8 cellular contexts compared by ENCODE assay signal in genomic region chr3:160400048-160400630, GRCh38. TPM values are rescaled to one million over a fixed set of nuclear protein-coding genes. Genes with fewer than 3 reads are reported as not detected.
DNase-seq lines count a peak whose midpoint lies in the region; ATAC-seq, FAIRE-seq and TF ChIP-seq lines count a peak whose summit lies in the region.

No MANE protein-coding gene starts in this region.

- no peak for FAIRE-seq in RCC 7860 (lab: Jason Lieb, UNC)

- DNase-seq in NK-92 treated with Interleukin-12 subunit alpha and Interleukin-12 subunit beta, amount 100 ng/mL, for 24 hours (lab: John Stamatoyannopoulos, UW) = peak; percentile 52
- DNase-seq in NK-92 (lab: John Stamatoyannopoulos, UW; ENCODE audit: unreplicated experiment) = no peak
- DNase-seq in RCC 7860 (ENCODE audit: low spot score) = peak; percentile 12
- DNase-seq in adrenal gland = peak; percentile 49 to 70 (median 57)
- peak; percentile 40 for DNase-seq in left ventricle myocardium inferior
- DNase-seq in psoas muscle = peak; percentile 39 to 65
- no peak for DNase-seq in DMS114 treated with DMSO at 0.1 percent for 48 hours (lab: John Stamatoyannopoulos, UW; ENCODE audit: unreplicated experiment)

- H3K4me1 ChIP-seq in adrenal gland (replicated peaks in 1 of 2) (peaks cover 0 to 9% of the 10 kb centered on the region in 2 donors), left ventricle myocardium inferior (peaks cover 63% of the 10 kb centered on the region), psoas muscle (peaks cover 17% of the 10 kb centered on the region)

- WGBS in adrenal gland, 4 donors = 0 to 2% (median 0%) methylated on average over 19 to 44 of the region's 44 CpGs
- WGBS in psoas muscle, 3 donors = 0% methylated on average over 43 to 44 of the region's 44 CpGs

- H3K36me3 ChIP-seq in adrenal gland (replicated peaks in 1 of 2) (no peaks in the 10 kb centered on the region), left ventricle myocardium inferior (no peaks in the 10 kb centered on the region), psoas muscle (ENCODE audit: insufficient read depth in 1 of 2, low read depth in 1 of 2) (peaks cover 0 to 8% of the 10 kb centered on the region in 2 donors)

- peak; percentile 12 for ATAC-seq in HG02973 (IDR thresholded peaks at IDR 0.05; ENCODE audit: unreplicated experiment)
- ATAC-seq in psoas muscle = peak; percentile 3 to 37 (median 26)

- H3K27me3 ChIP-seq in adrenal gland (no peaks in the 10 kb centered on the region), left ventricle myocardium inferior (ENCODE audit: low read depth) (no peaks in the 10 kb centered on the region), psoas muscle (ENCODE audit: insufficient read depth in 3 of 3, low read length in 2 of 3) (no peaks in the 10 kb centered on the region)

- peak overlapping the region; percentile 79 to 90 (median 83) for H3K27ac ChIP-seq in adrenal gland
- peak overlapping the region; percentile 88 for H3K27ac ChIP-seq in left ventricle myocardium inferior (replicated peaks)
- H3K27ac ChIP-seq in psoas muscle = peak overlapping the region; percentile 83

- intact Hi-C loops in adrenal gland (cut with DNase I) = no loop called here
- intact Hi-C loops in left ventricle myocardium inferior (cut with micrococcal nuclease) = no loop called here
- intact Hi-C loops in psoas muscle (cut with DNase I) = loop anchor here in 1 of 2 donors (10.0 kb wide), 1 partner anchor 575 kb away; no protein-coding TSS in a partner anchor

- H3K9me3 ChIP-seq in adrenal gland (replicated peaks in 1 of 3) (no peaks in the 10 kb centered on the region), left ventricle myocardium inferior (replicated peaks) (no peaks in the 10 kb centered on the region), psoas muscle (no peaks in the 10 kb centered on the region)

- TF ChIP-seq CTCF in adrenal gland (IDR thresholded peaks at IDR 0.05) (no peak), left ventricle myocardium inferior (IDR thresholded peaks at IDR 0.05; ENCODE audit: borderline replicate concordance) (no peak), psoas muscle (IDR thresholded peaks at IDR 0.05) (no peak)

- H3K4me3 ChIP-seq in adrenal gland (peak overlapping the region; percentile 39 to 73 (median 68)), left ventricle myocardium inferior (peak overlapping the region; percentile 81), psoas muscle (peak overlapping the region; percentile 76)

- no peak for TF ChIP-seq POLR2A in adrenal gland (IDR thresholded peaks at IDR 0.05)

RNA-seq across cellular contexts. Expression of gene SMC4, which starts 0.7 kb away (rescaled TPM):
- total RNA-seq in adrenal gland (10 to 100 TPM; 10.5 to 32.8 (median 19.7) TPM), left ventricle myocardium inferior (18.4 TPM), psoas muscle (10 to 100 TPM in 1 of 4 donors, 1 to 10 TPM in 3; 6.9 to 17.3 (median 9.0) TPM)
- polyA plus RNA-seq in adrenal gland (10 to 100 TPM; 29.0 to 48.5 (median 44.5) TPM), psoas muscle (1 to 10 TPM; 6.9 to 8.6 (median 8.6) TPM)

RNA-seq across cellular contexts. Expression of gene IFT80, which starts 1.1 kb away (rescaled TPM):
- total RNA-seq in adrenal gland (10 to 100 TPM; 11.0 to 28.9 (median 17.7) TPM), left ventricle myocardium inferior (10.9 TPM), psoas muscle (1 to 10 TPM; 3.9 to 8.2 (median 5.3) TPM)
- polyA plus RNA-seq in adrenal gland (10 to 100 TPM; 16.7 to 37.3 (median 27.4) TPM), psoas muscle (1 to 10 TPM; 2.1 to 3.7 (median 2.5) TPM)

RNA-seq across cellular contexts. Expression of gene TRIM59, which starts 49.4 kb away (rescaled TPM):
- total RNA-seq in adrenal gland = 1 to 10 TPM in 5 of 8 donors, under 1 TPM in 3; 0.35 to 2.7 (median 1.2) TPM
- polyA plus RNA-seq in adrenal gland = under 1 TPM; 0.32 to 0.93 (median 0.61) TPM
- total RNA-seq in left ventricle myocardium inferior = 0.77 TPM
- under 1 TPM; 0.20 to 0.81 (median 0.31) TPM for total RNA-seq in psoas muscle
- under 1 TPM; 0.05 to 0.21 (median 0.07) TPM for polyA plus RNA-seq in psoas muscle

Comparison
In these comparisons a context has a peak if more than half of its experiments do, and no peak if none do; other contexts are left out.
1. DNase-seq: peak in NK-92 treated with Interleukin-12 subunit alpha and Interleukin-12 subunit beta, amount 100 ng/mL, for 24 hours (single experiment), RCC 7860 (single experiment), adrenal gland (7 of 7), left ventricle myocardium inferior (single experiment) and psoas muscle (2 of 2); none in NK-92 (single experiment) and DMS114 treated with DMSO at 0.1 percent for 48 hours (single experiment).
2. Peak in every context shown above with its lines, with median percentiles within 50 percentile points of each other: H3K27ac ChIP-seq and H3K4me3 ChIP-seq.